Comparison of ENCODE assay signal across 9 cellular contexts in genomic region chr4:75180790-75181776, GRCh38.
DNase-seq lines count a peak whose midpoint lies in the region; ATAC-seq and TF ChIP-seq lines count a peak whose summit lies in the region.
"Had no signal": no experiment of that assay in that cellular context is flagged by ENCODE, and none has a peak within 500 bp of the region (broad histone marks: within the 10 kb centered on the region; RNA-seq: fewer than 3 reads in every experiment).

No MANE protein-coding gene starts in this region.

- no peaks in the 10 kb centered on the region for H3K27me3 Mint-ChIP-seq in Caco-2 (ENCODE audit: insufficient read depth, unreplicated experiment)

- in situ Hi-C loops in mammary epithelial cell (cut with MboI; ENCODE audit: low sequenced_read_pairs in 2 of 2): no loop called here

- H3K9ac ChIP-seq in mammary epithelial cell (ENCODE audit: insufficient read depth, low read length): no peak overlapping the region

- BruUV-seq in Caco-2 (replicated peaks; lab: Mats Ljungman, UMichigan) (no TSS peak), mammary epithelial cell (replicated peaks; lab: Mats Ljungman, UMichigan) (no TSS peak)

- H3K36me3 Mint-ChIP-seq in Caco-2 (ENCODE audit: insufficient read depth, unreplicated experiment): no peaks in the 10 kb centered on the region

- intact Hi-C loops in Caco-2 (cut with micrococcal nuclease; ENCODE audit: unreplicated experiment) (no loop called here), mammary epithelial cell (cut with micrococcal nuclease) (no loop called here)

- H3K27ac ChIP-seq in mammary epithelial cell (ENCODE audit: insufficient read depth, low read depth, low read length) (no peak overlapping the region), caudate nucleus (ENCODE audit: low read depth, low read length) (no peak overlapping the region)

- H3K4me1 Mint-ChIP-seq in Caco-2 (ENCODE audit: low read depth, unreplicated experiment): no peaks in the 10 kb centered on the region

- POLR2A ChIA-PET in Caco-2 (lab: Charles Lee): no interaction called here

- H4K20me1 ChIP-seq in mammary epithelial cell (ENCODE audit: insufficient read depth, low read length): no peaks in the 10 kb centered on the region

- H3K4me1 ChIP-seq in Caco-2 (peaks cover 3% of the 10 kb centered on the region; the same call in 1 of the 2 replicates), mammary epithelial cell (ENCODE audit: insufficient read depth, low read length) (no peaks in the 10 kb centered on the region)

- no peak overlapping the region for H3K4me3 Mint-ChIP-seq in Caco-2 (ENCODE audit: unreplicated experiment)

- H3K36me3 ChIP-seq in Caco-2 (ENCODE audit: control insufficient read depth, insufficient read depth, low read length) (no peaks in the 10 kb centered on the region), mammary epithelial cell (ENCODE audit: insufficient read depth, low read length) (no peaks in the 10 kb centered on the region)

- CTCF ChIA-PET in Caco-2 (lab: Charles Lee): no interaction called here
- CTCF ChIA-PET in mammary epithelial cell (lab: Charles Lee; ENCODE audit: low non-redundant PET): no interaction called here

- H3K27ac Mint-ChIP-seq in Caco-2 (ENCODE audit: unreplicated experiment): peak overlapping the region; percentile 55

- 81% methylated on average over 5 of the region's 10 CpGs for WGBS in mammary epithelial cell (ENCODE audit: low coverage, missing lambda C conversion rate)

- H3K4me3 ChIP-seq in Caco-2 (ENCODE audit: low read depth, low read length): no peak overlapping the region
- H3K4me3 ChIP-seq in mammary epithelial cell (replicated peaks in 1 of 3; ENCODE audit: insufficient read depth in 1 of 3, low read depth in 2 of 3, low read length in 3 of 3): no peak overlapping the region

- TF ChIP-seq CTCF in Caco-2 (IDR thresholded peaks at IDR 0.05; ENCODE audit: insufficient read depth in 1 of 2, low read depth in 1 of 2, low read length in 1 of 2, severe bottlenecking in 1 of 2, unreplicated experiment in 1 of 2): no peak
- no peak for TF ChIP-seq CTCF in mammary epithelial cell (conservative IDR thresholded peaks at IDR 0.05 in 1 of 2, IDR thresholded peaks at IDR 0.05 in 1 of 2; ENCODE audit: extremely low read depth in 1 of 2, insufficient read depth in 1 of 2, low read depth in 1 of 2, low read length in 2 of 2)

- H3K9me3 ChIP-seq in Caco-2: no peaks in the 10 kb centered on the region
- H3K9me3 ChIP-seq in mammary epithelial cell (replicated peaks; ENCODE audit: insufficient read depth, low read length): no peaks in the 10 kb centered on the region

- no peaks in the 10 kb centered on the region for H3K27me3 ChIP-seq in Caco-2 (replicated peaks; ENCODE audit: control insufficient read depth, insufficient read depth, low read length)
- H3K27me3 ChIP-seq in mammary epithelial cell (ENCODE audit: insufficient read depth, low read length): no peaks in the 10 kb centered on the region

- ATAC-seq in GM21423 (IDR thresholded peaks at IDR 0.05; ENCODE audit: unreplicated experiment) (peak; percentile 88), HG03520 (IDR thresholded peaks at IDR 0.05; ENCODE audit: unreplicated experiment) (peak; percentile 76)

- dilution Hi-C loops in mammary epithelial cell (cut with HindIII; ENCODE audit: low sequenced_read_pairs): no loop called here

- H3K4me2 ChIP-seq in mammary epithelial cell (ENCODE audit: insufficient read depth, low read depth, low read length): no peak overlapping the region

- peak overlapping the region; percentile 20 for H2AFZ ChIP-seq in mammary epithelial cell (ENCODE audit: low read depth, low read length)

- H3K9me3 Mint-ChIP-seq in Caco-2 (ENCODE audit: unreplicated experiment): peaks cover 22% of the 10 kb centered on the region

- DNase-seq in Caco-2: peak; percentile 12 to 54
- no peak for DNase-seq in mammary epithelial cell
- no peak for DNase-seq in caudate nucleus (lab: John Stamatoyannopoulos, UW)
- DNase-seq in effector CD4-positive, alpha-beta T cell: no peak
- no peak for DNase-seq in activated CD8-positive, alpha-beta memory T cell treated with anti-CD3 and anti-CD28 coated beads, Interleukin-2, amount 50 U/mL, for 48 hours
- DNase-seq in AG08395 (ENCODE audit: low spot score): no peak
- DNase-seq: GF-D8 had no signal

- no peaks in the 10 kb centered on the region for H3K79me2 ChIP-seq in mammary epithelial cell (ENCODE audit: insufficient read depth, low read length)

Comparison
In these comparisons a context has a peak if more than half of its experiments do, and no peak if none do; other contexts are left out.
1. DNase-seq: peak in Caco-2 (2 of 2); none in mammary epithelial cell (single experiment), caudate nucleus (0 of 61), effector CD4-positive, alpha-beta T cell (single experiment), activated CD8-positive, alpha-beta memory T cell treated with anti-CD3 and anti-CD28 coated beads, Interleukin-2, amount 50 U/mL, for 48 hours (single experiment) and AG08395 (single experiment).